In the genomic region with DNA sequence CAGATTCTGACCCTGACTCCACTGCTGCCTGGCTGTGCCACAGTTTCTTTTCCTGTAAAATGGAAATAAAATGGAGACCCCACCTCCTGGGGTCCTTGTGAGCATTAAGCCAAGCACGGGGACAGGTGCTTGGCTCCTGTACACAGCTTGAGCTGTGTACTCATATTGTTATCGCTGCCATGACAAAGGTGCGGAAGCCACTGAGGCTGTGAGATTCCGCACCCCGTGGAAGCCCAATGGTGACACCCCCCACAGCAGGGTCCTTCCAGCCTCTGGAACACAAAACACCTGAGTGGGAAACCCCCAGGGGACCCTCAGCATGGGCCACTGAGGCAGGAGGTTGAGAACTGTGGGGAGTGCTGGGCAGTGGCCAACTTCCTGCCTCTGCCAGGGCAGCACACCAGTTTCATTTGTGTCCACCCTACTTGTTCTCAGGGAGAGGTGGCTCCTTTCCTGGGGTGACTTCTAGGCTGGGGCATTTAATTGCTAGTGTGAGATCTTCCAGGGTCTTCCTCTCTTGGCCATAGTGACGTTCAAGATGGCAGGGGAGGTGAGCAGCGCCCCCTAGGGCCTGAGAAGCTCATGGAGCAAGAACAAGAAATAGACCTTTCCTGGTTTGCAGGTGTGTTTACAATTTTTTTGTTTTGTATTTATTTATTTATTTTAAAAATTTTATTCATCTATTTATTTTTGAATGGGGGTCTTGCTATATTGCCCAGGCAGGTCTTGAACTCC, we compare ENCODE assay signal across 8 cellular contexts. TPM values are rescaled to one million over a fixed set of nuclear protein-coding genes. Genes with fewer than 3 reads are reported as not detected.
A peak's percentile ranks its signal among the peaks of the same experiment; 100 is the strongest.
DNase-seq lines count a peak whose midpoint lies in the region; ATAC-seq and TF ChIP-seq lines count a peak whose summit lies in the region.

No MANE protein-coding gene starts in this region.

- no peak overlapping the region for H3K4me3 ChIP-seq in spleen

- H3K9me3 ChIP-seq in spleen: no peaks in the 10 kb centered on the region

- intact Hi-C loops in spleen (cut with DNase I; ENCODE audit: low total_unique reads): no loop called here

- H3K27me3 Mint-ChIP-seq in effector memory CD8-positive, alpha-beta T cell: no peaks in the 10 kb centered on the region

- peaks cover 18 to 24% of the 10 kb centered on the region in 2 donors for H3K4me1 Mint-ChIP-seq in effector memory CD8-positive, alpha-beta T cell (ENCODE audit: low read depth in 2 of 2)

- ATAC-seq in effector memory CD8-positive, alpha-beta T cell (replicated peaks): peak; percentile 18
- no peak for ATAC-seq in HG03342 (IDR thresholded peaks at IDR 0.05; ENCODE audit: unreplicated experiment)
- ATAC-seq in HG03565 (IDR thresholded peaks at IDR 0.05; ENCODE audit: unreplicated experiment): no peak

- no peaks in the 10 kb centered on the region for H3K27me3 ChIP-seq in spleen (replicated peaks in 1 of 7)

- no peak for TF ChIP-seq POLR2A in spleen (IDR thresholded peaks at IDR 0.05)

- peak overlapping the region in 2 of 8 donors; percentile 23 to 29 for H3K27ac ChIP-seq in spleen

- peak overlapping the region in 1 of 2 donors; percentile 41 for H3K4me3 Mint-ChIP-seq in effector memory CD8-positive, alpha-beta T cell

- H3K4me1 ChIP-seq in spleen: peaks cover 12 to 98% (median 63%) of the 10 kb centered on the region in 6 donors

- H3K27ac Mint-ChIP-seq in effector memory CD8-positive, alpha-beta T cell: peak overlapping the region in 1 of 2 donors; percentile 92

- no peaks in the 10 kb centered on the region for H3K9me3 Mint-ChIP-seq in effector memory CD8-positive, alpha-beta T cell

- DNase-seq in DMS 273 (lab: John Stamatoyannopoulos, UW; ENCODE audit: unreplicated experiment) (peak; percentile 54), DMS 273 treated with DMSO at 0.1 percent for 48 hours (lab: John Stamatoyannopoulos, UW) (no peak), T-helper 2 cell (peak in 4 of 5 experiments; percentile 42 to 72 (median 47)), spleen (no peak), inferior parietal cortex (ENCODE audit: extremely low spot score) (no peak)
- peak in 1 of 3 experiments; percentile 49 for DNase-seq in effector memory CD8-positive, alpha-beta T cell

- no peaks in the 10 kb centered on the region for H3K36me3 ChIP-seq in spleen

- no peaks in the 10 kb centered on the region for H3K36me3 Mint-ChIP-seq in effector memory CD8-positive, alpha-beta T cell (ENCODE audit: insufficient read depth)

- TF ChIP-seq CTCF in spleen (IDR thresholded peaks at IDR 0.05 in 8 of 11, conservative IDR thresholded peaks at IDR 0.05 in 3 of 11): peak in 10 of 11 experiments; percentile 21 to 74 (median 60)

- 63 to 74% (median 69%) methylated on average over 7 of the region's 7 CpGs for WGBS in spleen, 5 donors

RNA-seq across cellular contexts. Expression of gene JSRP1, which starts 5.4 kb away (rescaled TPM):
- total RNA-seq in spleen: 1 to 10 TPM; 1.2 to 4.8 (median 3.4) TPM
- polyA plus RNA-seq in spleen: 1 to 10 TPM; 1.2 to 3.0 (median 2.8) TPM

RNA-seq across cellular contexts. Expression of gene AMH, which starts 12.5 kb away (rescaled TPM):
- total RNA-seq in spleen: 1 to 10 TPM in 4 of 7 donors, under 1 TPM in 3; 0.79 to 5.7 (median 2.1) TPM
- 1 to 10 TPM in 1 of 3 donors, under 1 TPM in 2; 0.20 to 1.2 (median 0.58) TPM for polyA plus RNA-seq in spleen

RNA-seq across cellular contexts. Expression of gene PEAK3, which starts 20.4 kb away (rescaled TPM):
- 10 to 100 TPM in 2 of 7 donors, 1 to 10 TPM in 5; 5.7 to 17.4 (median 6.8) TPM for total RNA-seq in spleen
- under 1 TPM; 0.30 to 0.93 (median 0.50) TPM for polyA plus RNA-seq in spleen

RNA-seq across cellular contexts. Expression of gene SF3A2, which starts 25.0 kb away (rescaled TPM):
- total RNA-seq in spleen: 10 to 100 TPM; 28.5 to 79.7 (median 66.6) TPM
- 10 to 100 TPM; 35.1 to 50.4 (median 37.7) TPM for polyA plus RNA-seq in spleen

RNA-seq across cellular contexts. Expression of gene PLEKHJ1, which starts 25.5 kb away (rescaled TPM):
- total RNA-seq in spleen: 10 to 100 TPM; 37.7 to 66.6 (median 45.6) TPM
- polyA plus RNA-seq in spleen: 100 to 1,000 TPM in 1 of 3 donors, 10 to 100 TPM in 2; 78.5 to 117 (median 91.8) TPM

Comparison
In these comparisons a context has a peak if more than half of its experiments do, and no peak if none do; other contexts are left out.
1. DNase-seq: peak in DMS 273 (single experiment) and T-helper 2 cell (4 of 5); none in DMS 273 treated with DMSO at 0.1 percent for 48 hours (single experiment), spleen (single experiment) and inferior parietal cortex (single experiment).